ENCODE assay signal across 1 cellular context in the genomic region with DNA sequence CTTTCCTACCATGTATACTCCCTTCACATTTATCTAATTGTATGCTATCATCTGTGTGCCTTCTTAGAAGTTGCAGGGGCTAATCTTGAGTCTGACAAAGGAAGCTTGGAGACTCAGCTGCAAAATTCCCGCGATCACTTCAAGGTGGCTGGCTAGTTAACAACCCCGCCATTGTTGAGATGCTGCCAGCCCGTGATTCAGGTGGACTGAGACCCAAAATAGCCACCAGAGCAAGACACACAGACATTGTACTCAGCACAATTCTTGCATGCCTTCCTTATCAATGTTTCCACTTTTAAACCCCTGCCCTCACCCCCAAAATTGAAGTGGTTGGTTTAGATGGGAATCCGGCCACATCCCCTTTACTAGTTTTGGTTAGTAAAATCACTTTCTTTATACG.
TF ChIP-seq lines count a peak whose summit lies in the region.

No MANE protein-coding gene starts in this region.

TF ChIP-seq in GM23338, 12 proteins besides CTCF, POLR2A, EP300 and RAD21 (continued from another document):
- TF ChIP-seq ZNF462 (CRISPR knock-in tag; IDR thresholded peaks at IDR 0.05) (no peak), EZH2phosphoT487 (IDR thresholded peaks at IDR 0.05; ENCODE audit: unreplicated experiment) (no peak), CREB1 (CRISPR knock-in tag; IDR thresholded peaks at IDR 0.05; ENCODE audit: low read depth) (no peak)
TF ChIP-seq in GM23338: peak in this region for 0.
